23 cellular contexts compared by ENCODE assay signal in the genomic region with DNA sequence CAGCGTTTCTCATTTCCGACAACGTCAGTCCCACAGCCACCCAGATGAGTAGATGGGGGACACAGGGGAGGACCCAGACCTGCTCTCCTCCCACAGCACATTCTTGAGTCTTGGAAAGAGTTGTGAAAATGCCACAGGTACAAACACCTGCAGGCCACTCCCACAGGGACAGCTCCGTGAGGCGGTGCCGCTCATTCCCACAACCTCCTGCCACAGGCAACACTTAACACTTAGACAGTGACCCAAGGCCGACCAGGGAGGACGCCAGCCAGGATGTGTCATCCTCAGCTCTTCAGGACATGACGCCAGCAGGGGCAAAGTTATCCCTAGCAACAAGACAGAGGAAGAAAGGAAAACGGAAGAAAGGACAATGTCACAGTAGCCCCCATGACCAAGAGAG. TPM values are rescaled to one million over a fixed set of nuclear protein-coding genes. Genes with fewer than 3 reads are reported as not detected.
DNase-seq lines count a peak whose midpoint lies in the region; ATAC-seq, FAIRE-seq and TF ChIP-seq lines count a peak whose summit lies in the region.
"Had no signal": no experiment of that assay in that cellular context is flagged by ENCODE, and none has a peak within 500 bp of the region (broad histone marks: within the 10 kb centered on the region; RNA-seq: fewer than 3 reads in every experiment).

No MANE protein-coding gene starts in this region.

- H4K20me1 ChIP-seq in SK-N-SH (ENCODE audit: insufficient read depth) (no peaks in the 10 kb centered on the region), H1 (replicated peaks in 1 of 2; ENCODE audit: control insufficient read depth in 1 of 2, insufficient read depth in 2 of 2, low read length in 2 of 2) (no peaks in the 10 kb centered on the region)
- H4K20me1 ChIP-seq: BLaER1 had no signal

- no peaks in the 10 kb centered on the region for H3K9me2 ChIP-seq in SK-N-SH

- H3K23ac ChIP-seq in H1 (ENCODE audit: insufficient read length): no peak overlapping the region

- H3K56ac ChIP-seq in H1 (replicated peaks; ENCODE audit: insufficient read length, low read depth, low read length): no peak overlapping the region

- no peak overlapping the region for H3K18ac ChIP-seq in H1 (ENCODE audit: extremely low read depth, low read length)

- H3K79me2 ChIP-seq in SK-N-SH (ENCODE audit: insufficient read depth) (no peaks in the 10 kb centered on the region), H1 (ENCODE audit: control insufficient read depth in 1 of 2, insufficient read depth in 2 of 2, low read length in 2 of 2) (no peaks in the 10 kb centered on the region)

- FAIRE-seq in H1 (lab: Jason Lieb, UNC): no peak
- FAIRE-seq: GM12878 had no signal

- peaks cover 69% of the 10 kb centered on the region for H3K27me3 ChIP-seq in SK-N-SH (ENCODE audit: insufficient read depth)
- peaks cover 0 to 3% (median 0%) of the 10 kb centered on the region in 4 experiments; a peak in 1 of 7 replicates for H3K27me3 ChIP-seq in H1 (replicated peaks in 1 of 4; ENCODE audit: control insufficient read depth in 3 of 4, extremely low read depth in 1 of 4, insufficient read depth in 3 of 4, low read length in 3 of 4)
- peaks cover 0 to 3% of the 10 kb centered on the region in 2 donors for H3K27me3 ChIP-seq in mucosa of rectum (ENCODE audit: control insufficient read depth in 2 of 2, insufficient read depth in 2 of 2, low read length in 2 of 2)
- peaks cover 0 to 28% (median 6%) of the 10 kb centered on the region in 7 donors for H3K27me3 ChIP-seq in spleen (replicated peaks in 1 of 7)
- H3K27me3 ChIP-seq: BLaER1 had no signal

- TF ChIP-seq RAD21 in SK-N-SH (IDR thresholded peaks at IDR 0.05; ENCODE audit: low read length) (no peak), H1 (IDR thresholded peaks at IDR 0.05 in 1 of 2, conservative IDR thresholded peaks at IDR 0.05 in 1 of 2; ENCODE audit: low read depth in 2 of 2, low read length in 2 of 2) (no peak)

- no peak overlapping the region for H2AFZ ChIP-seq in SK-N-SH (ENCODE audit: low read depth)
- no peak overlapping the region for H2AFZ ChIP-seq in H1 (ENCODE audit: low read length)

- TF ChIP-seq POLR2A in H1 (IDR thresholded peaks at IDR 0.05; ENCODE audit: control extremely low read depth in 1 of 2, low read depth in 2 of 2, low read length in 2 of 2) (no peak), spleen (IDR thresholded peaks at IDR 0.05) (no peak)

- 4% methylated on average over 10 of the region's 10 CpGs for WGBS in SK-N-SH (ENCODE audit: low lambda C conversion rate)
- 68% methylated on average over 10 of the region's 10 CpGs; no CpG with 5 or more reads in 1 of the 2 experiments for WGBS in H1 (ENCODE audit: extremely low coverage in 1 of 2, insufficient coverage in 1 of 2, insufficient read length in 1 of 2, insufficient replicate concordance in 2 of 2, low coverage in 1 of 2, low lambda C conversion rate in 2 of 2, missing lambda C conversion rate in 1 of 2), 2 experiments
- 48 to 63% (median 54%) methylated on average over 10 of the region's 10 CpGs for WGBS in spleen, 5 donors

- no peak overlapping the region for H4K8ac ChIP-seq in H1 (ENCODE audit: extremely low read depth, insufficient read depth, low read length)

- H3K4me1 ChIP-seq in SK-N-SH (ENCODE audit: control insufficient read depth in 1 of 2, insufficient read depth in 2 of 2, low read depth in 1 of 2, low read length in 1 of 2): no peaks in the 10 kb centered on the region
- no peaks in the 10 kb centered on the region for H3K4me1 ChIP-seq in H1 (replicated peaks in 1 of 4; ENCODE audit: control insufficient read depth in 3 of 4, insufficient read depth in 4 of 4, low read length in 3 of 4)
- H3K4me1 ChIP-seq in mucosa of rectum (ENCODE audit: control insufficient read depth in 2 of 2, insufficient read depth in 2 of 2, low read length in 2 of 2): peaks cover 5 to 18% of the 10 kb centered on the region in 2 donors
- no peaks in the 10 kb centered on the region for H3K4me1 ChIP-seq in spleen

- CTCF ChIA-PET in SK-N-SH (lab: Yijun Ruan, JAX) (interaction anchor here (4.1 kb wide), 1 partner anchor 13 kb away, joined by 36 read pairs; no protein-coding TSS in a partner anchor), H1 (lab: Charles Lee; ENCODE audit: partially characterized antibody) (interaction anchor here (0.9 to 2.6 kb wide), 4 partner anchors 13 to 63 kb away, joined by 3 to 16 read pairs (median 7); no protein-coding TSS in a partner anchor)

- DNase-seq in SK-N-SH (no peak), H1 (ENCODE audit: low read depth in 1 of 2, low spot score in 2 of 2) (no peak), spleen (no peak), putamen (ENCODE audit: low spot score) (no peak)
- DNase-seq: ACHN; CD4-positive, alpha-beta T cell; COR-L47; DMS 273 treated with DMSO at 0.1 percent for 48 hours; DMS79 treated with DMSO at 0.1 percent for 48 hours; GOT3; NCI-H1417; NCI-H187; NCI-H446; NCI-H526; SHP77 had no signal

- H3F3A ChIP-seq in SK-N-SH (replicated peaks; ENCODE audit: insufficient read depth): no peaks in the 10 kb centered on the region

- H4K91ac ChIP-seq in H1 (replicated peaks; ENCODE audit: insufficient read length, low read length): no peak overlapping the region

- H2AK5ac ChIP-seq in H1 (ENCODE audit: low read depth, low read length): no peak overlapping the region

- H4K5ac ChIP-seq in H1 (ENCODE audit: insufficient read length, low read depth, low read length): no peak overlapping the region

- intact Hi-C loops in spleen (cut with DNase I; ENCODE audit: low total_unique reads): no loop called here

- TF ChIP-seq EP300 in SK-N-SH (IDR thresholded peaks at IDR 0.05; ENCODE audit: borderline replicate concordance in 1 of 2, low read depth in 1 of 2, low read length in 1 of 2) (no peak), H1 (IDR thresholded peaks at IDR 0.05; ENCODE audit: borderline replicate concordance in 1 of 2, low read depth in 2 of 2, low read length in 2 of 2) (no peak)

- POLR2A ChIA-PET in SK-N-SH (lab: Yijun Ruan, JAX): no interaction called here
- POLR2A ChIA-PET in H1 (lab: Charles Lee; ENCODE audit: partially characterized antibody): no interaction called here

- H3K9ac ChIP-seq in SK-N-SH (no peak overlapping the region), H1 (replicated peaks in 1 of 4; ENCODE audit: extremely low read depth in 1 of 4, low read depth in 3 of 4, low read length in 3 of 4) (no peak overlapping the region), mucosa of rectum (ENCODE audit: low read depth in 1 of 2, low read length in 2 of 2) (no peak overlapping the region)
- H3K9ac ChIP-seq: BLaER1 had no signal

- H3K4me2 ChIP-seq in SK-N-SH: no peak overlapping the region
- no peak overlapping the region for H3K4me2 ChIP-seq in H1 (ENCODE audit: insufficient read depth in 1 of 2, low read depth in 2 of 2, low read length in 2 of 2)
- H3K4me2 ChIP-seq: BLaER1 had no signal

- peak overlapping the region; percentile 32; the same call in 1 of the 2 replicates for H2BK20ac ChIP-seq in H1 (ENCODE audit: low read length)

- H2BK120ac ChIP-seq in H1 (replicated peaks; ENCODE audit: low read depth, low read length): no peak overlapping the region

- H3K9me3 ChIP-seq in SK-N-SH: no peaks in the 10 kb centered on the region
- H3K9me3 ChIP-seq in H1 (ENCODE audit: insufficient read depth in 2 of 2, low read depth in 1 of 2, low read length in 1 of 2): no peaks in the 10 kb centered on the region
- no peaks in the 10 kb centered on the region for H3K9me3 ChIP-seq in mucosa of rectum (ENCODE audit: control insufficient read depth in 2 of 2, low read length in 2 of 2)
- no peaks in the 10 kb centered on the region for H3K9me3 ChIP-seq in spleen
- H3K9me3 ChIP-seq: BLaER1 had no signal

- TF ChIP-seq CTCF in SK-N-SH (IDR thresholded peaks at IDR 0.05): no peak
- TF ChIP-seq CTCF in H1 (IDR thresholded peaks at IDR 0.05; ENCODE audit: control extremely low read depth in 1 of 3, insufficient read depth in 1 of 3, low read depth in 1 of 3, low read length in 3 of 3): no peak
- TF ChIP-seq CTCF in spleen (IDR thresholded peaks at IDR 0.05 in 8 of 11, conservative IDR thresholded peaks at IDR 0.05 in 3 of 11): no peak

- no peak overlapping the region for H2BK12ac ChIP-seq in H1 (ENCODE audit: low read depth, low read length)

- no peak overlapping the region for H3K14ac ChIP-seq in H1 (ENCODE audit: insufficient read length)

- H2BK15ac ChIP-seq in H1 (ENCODE audit: low read length): no peak overlapping the region

- peak; percentile 22; the same call in 1 of the 3 replicates for ATAC-seq in SK-N-SH treated with all-trans-retinoic acid at 6 μM for 48 hours
- no peak for ATAC-seq in HG02763 (IDR thresholded peaks at IDR 0.05; ENCODE audit: unreplicated experiment)
- ATAC-seq in GM21423 (IDR thresholded peaks at IDR 0.05; ENCODE audit: unreplicated experiment): no peak
- ATAC-seq: GM12878, HCT116 had no signal

- no peaks in the 10 kb centered on the region for H3K23me2 ChIP-seq in H1 (ENCODE audit: low read depth, low read length)

- no peaks in the 10 kb centered on the region for H3K36me3 ChIP-seq in SK-N-SH (replicated peaks in 1 of 2; ENCODE audit: control insufficient read depth in 1 of 2, insufficient read depth in 2 of 2, low read length in 1 of 2)
- no peaks in the 10 kb centered on the region for H3K36me3 ChIP-seq in H1 (ENCODE audit: control insufficient read depth in 2 of 4, insufficient read depth in 4 of 4, low read length in 3 of 4)
- H3K36me3 ChIP-seq in mucosa of rectum (ENCODE audit: control insufficient read depth in 2 of 2, insufficient read depth in 2 of 2, low read length in 2 of 2): no peaks in the 10 kb centered on the region
- H3K36me3 ChIP-seq in spleen: no peaks in the 10 kb centered on the region
- H3K36me3 ChIP-seq: BLaER1 had no signal

- H3K4me3 ChIP-seq in SK-N-SH (ENCODE audit: low read depth in 2 of 2, low read length in 1 of 2) (no peak overlapping the region), H1 (ENCODE audit: extremely low read depth in 1 of 4, insufficient read depth in 2 of 4, low read depth in 3 of 4, low read length in 4 of 4) (no peak overlapping the region), mucosa of rectum (ENCODE audit: low read length in 2 of 2) (no peak overlapping the region), spleen (no peak overlapping the region)
- H3K4me3 ChIP-seq: BLaER1, GM12878 had no signal

- no peak overlapping the region for H3K4ac ChIP-seq in H1 (replicated peaks; ENCODE audit: insufficient read length, low read depth, low read length)

- H3K79me1 ChIP-seq in H1 (ENCODE audit: low read depth, low read length): no peaks in the 10 kb centered on the region

- no peak overlapping the region for H2BK5ac ChIP-seq in H1 (ENCODE audit: low read depth, low read length)

- H3K27ac ChIP-seq in SK-N-SH (ENCODE audit: low read depth in 2 of 2, low read length in 1 of 2): no peak overlapping the region
- H3K27ac ChIP-seq in H1 (ENCODE audit: low read depth, low read length): no peak overlapping the region
- peak overlapping the region; percentile 48 to 77 for H3K27ac ChIP-seq in mucosa of rectum (ENCODE audit: low read depth in 2 of 2, low read length in 2 of 2)
- no peak overlapping the region for H3K27ac ChIP-seq in spleen
- H3K27ac ChIP-seq: 22Rv1, BLaER1 had no signal

RNA-seq across cellular contexts. Expression of a gene that starts 22.9 kb away (rescaled TPM):
- polyA plus RNA-seq in SK-N-SH (2012; rRNA removed) (18.7 and 18.9 TPM in 2 replicates), H1 (2011; rRNA removed) (231 and 233 TPM in 2 replicates), spleen (1,000 to 10,000 TPM; 2,503 to 3,140 (median 2,736) TPM)
- 8.7 and 12.4 TPM in 2 replicates for polyA plus RNA-seq in SK-N-SH (2012; cell fraction: cytosol; rRNA removed)
- polyA plus RNA-seq in SK-N-SH (2012; cell fraction: nucleus; rRNA removed): 20.5 and 24.9 TPM in 2 replicates
- 129 and 154 TPM in 2 replicates for total RNA-seq in H1 (2021; fragmentation: NEBNext Ultra II Directional; extraction: Animal tissue kit (Norgen Biotek cat#: 25700))
- polyA plus RNA-seq in H1 (2011; cell fraction: cytosol; rRNA removed): 264 TPM
- polyA plus RNA-seq in H1 (2011; cell fraction: nucleus; rRNA removed): 473 TPM
- polyA plus RNA-seq in H1 (2012, experiment 1 of 2): 191 to 332 TPM (median 243 TPM) in 4 replicates
- polyA plus RNA-seq in H1 (2012, experiment 2 of 2): 170 TPM
- 144 TPM for polyA plus RNA-seq in H1 (2013, experiment 1 of 2)
- 158 TPM for polyA plus RNA-seq in H1 (2013, experiment 2 of 2)
- 183 and 191 TPM in 2 replicates for polyA minus RNA-seq in H1 (2011; rRNA and poly(A)+ RNA removed)
- 145 TPM for polyA minus RNA-seq in H1 (2011; cell fraction: cytosol; rRNA and poly(A)+ RNA removed)
- 91.7 TPM for polyA minus RNA-seq in H1 (2011; cell fraction: nucleus; rRNA and poly(A)+ RNA removed)
- 1,000 to 10,000 TPM; 3,415 to 5,675 (median 4,969) TPM for total RNA-seq in spleen

RNA-seq across cellular contexts. Expression of a gene that starts 23.5 kb away (rescaled TPM):
- 28.8 and 32.7 TPM in 2 replicates for polyA plus RNA-seq in SK-N-SH (2012; rRNA removed)
- 21.3 and 23.5 TPM in 2 replicates for polyA plus RNA-seq in SK-N-SH (2012; cell fraction: cytosol; rRNA removed)
- 49.4 and 51.3 TPM in 2 replicates for polyA plus RNA-seq in SK-N-SH (2012; cell fraction: nucleus; rRNA removed)
- 11.3 and 12.5 TPM in 2 replicates for total RNA-seq in H1 (2021; fragmentation: NEBNext Ultra II Directional; extraction: Animal tissue kit (Norgen Biotek cat#: 25700))
- polyA plus RNA-seq in H1 (2011; rRNA removed): 16.3 and 17.0 TPM in 2 replicates
- polyA plus RNA-seq in H1 (2011; cell fraction: cytosol; rRNA removed): 17.9 TPM
- 32.5 TPM for polyA plus RNA-seq in H1 (2011; cell fraction: nucleus; rRNA removed)
- 15.7 to 19.2 TPM (median 17.3 TPM) in 4 replicates for polyA plus RNA-seq in H1 (2012, experiment 1 of 2)
- 15.6 TPM for polyA plus RNA-seq in H1 (2012, experiment 2 of 2)
- polyA plus RNA-seq in H1 (2013, experiment 1 of 2): 20.9 TPM
- 23.1 TPM for polyA plus RNA-seq in H1 (2013, experiment 2 of 2)
- polyA minus RNA-seq in H1 (2011; rRNA and poly(A)+ RNA removed): 19.7 and 23.1 TPM in 2 replicates
- polyA minus RNA-seq in H1 (2011; cell fraction: cytosol; rRNA and poly(A)+ RNA removed): 12.0 TPM
- 18.4 TPM for polyA minus RNA-seq in H1 (2011; cell fraction: nucleus; rRNA and poly(A)+ RNA removed)
- total RNA-seq in spleen: 10 to 100 TPM; 14.6 to 19.7 (median 15.2) TPM
- 10 to 100 TPM in 2 of 3 donors, 1 to 10 TPM in 1; 7.8 to 27.4 (median 17.0) TPM for polyA plus RNA-seq in spleen

Comparison
In these comparisons a context has a peak if more than half of its experiments do, and no peak if none do; other contexts are left out.
1. H3K27ac ChIP-seq: peak in mucosa of rectum (2 of 2); none in SK-N-SH (0 of 2), H1 (single experiment) and spleen (0 of 8).
2. RNA of a gene that starts 22.9 kb away (polyA plus RNA-seq): 2,503 to 3,140 TPM in spleen and 144 to 473 TPM in H1; 8.7 to 24.9 TPM in SK-N-SH; every median in the first group is over 4 times any median in the second.